In the genomic region with DNA sequence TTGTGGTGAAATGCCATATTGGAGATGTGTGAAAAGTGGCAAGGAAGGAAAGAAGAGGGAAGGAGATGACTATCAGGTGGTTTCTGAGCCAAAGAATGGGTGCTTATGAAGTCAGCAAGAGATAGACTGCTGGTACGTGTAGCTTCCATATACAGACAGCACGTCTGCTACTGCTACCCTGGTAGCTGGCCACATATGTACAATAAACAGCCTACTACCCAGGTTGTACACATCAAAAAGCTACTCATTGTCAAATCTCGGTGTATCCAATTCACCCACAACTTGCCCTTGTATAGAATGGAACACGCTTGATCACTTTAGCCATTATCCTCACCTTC, we compare ENCODE assay signal across 18 cellular contexts.
DNase-seq lines count a peak whose midpoint lies in the region; ATAC-seq and TF ChIP-seq lines count a peak whose summit lies in the region.
"Had no signal": no experiment of that assay in that cellular context is flagged by ENCODE, and none has a peak within 500 bp of the region (broad histone marks: within the 10 kb centered on the region; RNA-seq: fewer than 3 reads in every experiment).

No MANE protein-coding gene starts in this region.

- H3K9me2 ChIP-seq in DOHH2 (replicated peaks; ENCODE audit: control insufficient read depth, low read length): no peaks in the 10 kb centered on the region
- no peaks in the 10 kb centered on the region for H3K9me2 ChIP-seq in SU-DHL-6 (replicated peaks; ENCODE audit: insufficient read depth, low read length)

- intact Hi-C loops in uterus (cut with DNase I; ENCODE audit: low total_unique reads) (no loop called here), body of pancreas (cut with DNase I) (no loop called here)

- H3K9me3 ChIP-seq in DOHH2 (ENCODE audit: control insufficient read depth, insufficient read depth, low read length) (no peaks in the 10 kb centered on the region), SU-DHL-6 (ENCODE audit: insufficient read depth, low read length) (no peaks in the 10 kb centered on the region), uterus (no peaks in the 10 kb centered on the region), body of pancreas (no peaks in the 10 kb centered on the region)
- H3K9me3 ChIP-seq: HAP-1, SJSA1 had no signal

- TF ChIP-seq CTCF in DOHH2 (IDR thresholded peaks at IDR 0.05; ENCODE audit: low read depth, low read length, poor library complexity, severe bottlenecking) (no peak), SU-DHL-6 (IDR thresholded peaks at IDR 0.05; ENCODE audit: insufficient read depth, low read length, poor library complexity, severe bottlenecking) (no peak), uterus (IDR thresholded peaks at IDR 0.05) (no peak), body of pancreas (IDR thresholded peaks at IDR 0.05) (no peak), omental fat pad (IDR thresholded peaks at IDR 0.05) (no peak)

- H3K27ac ChIP-seq in DOHH2 (ENCODE audit: low read depth, low read length) (peak overlapping the region; percentile 83), SU-DHL-6 (ENCODE audit: low read depth, low read length) (peak overlapping the region; percentile 88), uterus (no peak overlapping the region), body of pancreas (no peak overlapping the region)
- H3K27ac ChIP-seq: SJSA1 had no signal

- peak overlapping the region; percentile 42 for H3K9ac ChIP-seq in SU-DHL-6 (ENCODE audit: low read length)

- H3K27me3 ChIP-seq in DOHH2 (ENCODE audit: control insufficient read depth, low read length) (no peaks in the 10 kb centered on the region), SU-DHL-6 (ENCODE audit: low read length) (no peaks in the 10 kb centered on the region), uterus (no peaks in the 10 kb centered on the region), body of pancreas (no peaks in the 10 kb centered on the region)
- H3K27me3 ChIP-seq: SJSA1 had no signal

- peak; percentile 32 for ATAC-seq in GM19438 (IDR thresholded peaks at IDR 0.05; ENCODE audit: low read depth, unreplicated experiment)
- peak; percentile 26 for ATAC-seq in HG03432 (IDR thresholded peaks at IDR 0.05; ENCODE audit: unreplicated experiment)
- ATAC-seq in body of pancreas: no peak
- no peak for ATAC-seq in omental fat pad (ENCODE audit: low FRiP score)
- ATAC-seq: Panc1, T-helper 17 cell had no signal

- H2AFZ ChIP-seq in SU-DHL-6 (ENCODE audit: low read depth, low read length, severe bottlenecking): peak overlapping the region; percentile 96

- TF ChIP-seq POLR2A in uterus (IDR thresholded peaks at IDR 0.05) (no peak), body of pancreas (IDR thresholded peaks at IDR 0.05) (no peak)

- WGBS in body of pancreas, 2 donors: 82 to 91% methylated on average over 4 of the region's 4 CpGs

- peaks cover 4% of the 10 kb centered on the region; the same call in 1 of the 2 replicates for H3F3A ChIP-seq in DOHH2 (ENCODE audit: control insufficient read depth, insufficient read depth)
- H3F3A ChIP-seq in SU-DHL-6 (ENCODE audit: insufficient read depth): peaks cover 11% of the 10 kb centered on the region

- DNase-seq in D341Med (ENCODE audit: low spot score): no peak
- DNase-seq in uterus: no peak
- DNase-seq in body of pancreas: no peak
- no peak for DNase-seq in omental fat pad (ENCODE audit: low spot score)
- DNase-seq: CD4-positive, alpha-beta memory T cell; KG1; MV-4-11; NCI-H187; NCI-H226; NCI-H524; T-helper 17 cell had no signal

- H3K36me3 ChIP-seq in DOHH2 (ENCODE audit: control insufficient read depth, low read length): no peaks in the 10 kb centered on the region
- no peaks in the 10 kb centered on the region for H3K36me3 ChIP-seq in SU-DHL-6 (ENCODE audit: low read length)
- no peaks in the 10 kb centered on the region for H3K36me3 ChIP-seq in uterus
- no peaks in the 10 kb centered on the region for H3K36me3 ChIP-seq in body of pancreas (replicated peaks in 1 of 2; ENCODE audit: insufficient read depth in 1 of 2, low read depth in 2 of 2)
- H3K36me3 ChIP-seq: HAP-1, SJSA1 had no signal

- H3K79me2 ChIP-seq in DOHH2 (ENCODE audit: control insufficient read depth, low read length) (no peaks in the 10 kb centered on the region), SU-DHL-6 (ENCODE audit: insufficient read depth, low read length) (no peaks in the 10 kb centered on the region)

- peak overlapping the region; percentile 61 for H3K4me3 ChIP-seq in DOHH2 (ENCODE audit: low read length)
- peak overlapping the region; percentile 35 for H3K4me3 ChIP-seq in SU-DHL-6 (ENCODE audit: insufficient read depth, low read length, poor library complexity, severe bottlenecking)
- no peak overlapping the region for H3K4me3 ChIP-seq in uterus
- H3K4me3 ChIP-seq in body of pancreas: no peak overlapping the region
- H3K4me3 ChIP-seq: HAP-1, SJSA1 had no signal

- peaks cover 34% of the 10 kb centered on the region for H3K4me1 ChIP-seq in DOHH2 (ENCODE audit: control insufficient read depth, low read length)
- no peaks in the 10 kb centered on the region for H3K4me1 ChIP-seq in uterus
- H3K4me1 ChIP-seq in body of pancreas: no peaks in the 10 kb centered on the region
- H3K4me1 ChIP-seq: HAP-1, SJSA1 had no signal

- H4K20me1 ChIP-seq in DOHH2 (ENCODE audit: control insufficient read depth, insufficient read depth, low read depth, low read length) (no peaks in the 10 kb centered on the region), SU-DHL-6 (ENCODE audit: low read depth, low read length) (no peaks in the 10 kb centered on the region)

- H3K4me2 ChIP-seq in DOHH2 (ENCODE audit: low read length) (peak overlapping the region; percentile 71), SU-DHL-6 (ENCODE audit: low read depth, low read length, poor library complexity, severe bottlenecking) (peak overlapping the region; percentile 86)

Comparison
In these comparisons a context has a peak if more than half of its experiments do, and no peak if none do; other contexts are left out.
1. H3K27ac ChIP-seq: peak in DOHH2 (single experiment) and SU-DHL-6 (single experiment); none in uterus (0 of 2) and body of pancreas (0 of 4).
2. H3K4me3 ChIP-seq: peak in DOHH2 (single experiment) and SU-DHL-6 (single experiment); none in uterus (0 of 2) and body of pancreas (0 of 2).
3. ATAC-seq: peak in GM19438 (single experiment) and HG03432 (single experiment); none in body of pancreas (single experiment) and omental fat pad (single experiment).